In the genomic region with DNA sequence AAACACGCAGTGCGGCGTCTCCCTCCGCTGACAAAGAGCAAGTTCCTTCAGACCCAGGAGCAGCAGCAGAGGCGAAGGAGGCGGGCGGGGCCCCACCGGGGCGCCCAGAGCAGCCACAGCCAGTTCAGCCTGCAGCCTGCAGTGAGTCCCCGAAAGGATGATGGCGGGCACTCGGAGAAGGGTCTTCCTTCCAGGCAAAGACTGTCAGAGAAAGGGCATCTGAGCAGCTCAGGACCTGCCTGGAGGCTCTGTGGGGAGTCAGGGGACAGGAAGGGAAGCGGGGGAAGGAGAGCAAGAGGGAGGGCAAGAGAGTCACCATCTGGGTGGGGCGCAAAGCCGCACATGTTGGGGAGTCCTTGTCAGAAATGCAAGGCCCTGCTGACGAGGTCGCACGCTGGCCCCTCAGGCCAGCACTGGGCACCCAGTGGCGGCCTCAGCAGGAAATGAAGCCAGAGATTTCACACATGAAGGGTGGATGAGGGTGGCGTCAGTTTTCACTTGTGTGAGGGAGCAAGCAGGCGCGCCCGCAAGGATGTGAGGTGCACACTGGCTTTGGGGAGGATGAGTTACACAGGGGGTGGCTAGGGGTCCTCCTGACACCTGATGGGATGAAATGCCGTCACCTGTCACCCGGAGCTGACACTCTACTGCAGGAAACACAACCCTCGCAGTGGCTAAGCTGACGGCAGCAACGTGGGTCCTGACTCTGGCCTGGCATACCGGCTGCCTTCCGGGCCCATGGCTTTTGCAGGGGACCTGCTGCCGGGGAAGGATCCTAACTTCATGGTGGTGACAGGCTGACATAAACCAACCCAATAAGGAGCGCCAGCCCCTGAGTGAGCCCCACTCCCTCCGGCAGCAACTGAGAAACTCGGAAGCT, we compare ENCODE assay signal across 1 cellular context.
TF ChIP-seq lines count a peak whose summit lies in the region.

No MANE protein-coding gene starts in this region.

TF ChIP-seq in WTC11, 78 proteins besides CTCF, POLR2A, EP300 and RAD21 (continued from another document):
- no peak for TF ChIP-seq HMGXB4 (CRISPR knock-in tag; IDR thresholded peaks at IDR 0.05)
- TF ChIP-seq ZNF423 (CRISPR knock-in tag; IDR thresholded peaks at IDR 0.05): no peak
- TF ChIP-seq RORB (CRISPR knock-in tag; IDR thresholded peaks at IDR 0.05): no peak
- no peak for TF ChIP-seq ELF4 (CRISPR knock-in tag; IDR thresholded peaks at IDR 0.05; ENCODE audit: low read depth)
- no peak for TF ChIP-seq MYBL2 (CRISPR knock-in tag; IDR thresholded peaks at IDR 0.05)
- TF ChIP-seq FOXK1 (CRISPR knock-in tag; IDR thresholded peaks at IDR 0.05): no peak
- TF ChIP-seq ZNF317 (CRISPR knock-in tag; IDR thresholded peaks at IDR 0.05; ENCODE audit: borderline replicate concordance, low read depth): no peak
